In genomic region chr2:157627594-157628281, GRCh38 we compare ENCODE assay signal across 8 cellular contexts. TPM values are rescaled to one million over a fixed set of nuclear protein-coding genes. Genes with fewer than 3 reads are reported as not detected.
A peak's percentile ranks its signal among the peaks of the same experiment; 100 is the strongest.
DNase-seq lines count a peak whose midpoint lies in the region; ATAC-seq and TF ChIP-seq lines count a peak whose summit lies in the region.

No MANE protein-coding gene starts in this region.

- H3K4me3 ChIP-seq in IMR-90 (ENCODE audit: insufficient read depth, low read depth, low read length) (peak overlapping the region; percentile 33), fibroblast of the aortic adventitia (ENCODE audit: low read depth, low read length) (peak overlapping the region; percentile 48)

- peaks cover 12% of the 10 kb centered on the region for H3K27me3 ChIP-seq in IMR-90 (ENCODE audit: control insufficient read depth, insufficient read depth, low read length)

- H4K8ac ChIP-seq in IMR-90 (ENCODE audit: low read depth in 2 of 2, low read length in 2 of 2), result no peak overlapping the region

- H2AK9ac ChIP-seq in IMR-90 (replicated peaks; ENCODE audit: low read depth, low read length, poor library complexity), result peak overlapping the region; percentile 23

- TF ChIP-seq POLR2A in IMR-90 (IDR thresholded peaks at IDR 0.05; ENCODE audit: low read depth, low read length), result no peak

- no peak overlapping the region for H4K91ac ChIP-seq in IMR-90 (ENCODE audit: insufficient read depth, low read depth, low read length)

- H3K79me1 ChIP-seq in IMR-90 (ENCODE audit: low read depth in 1 of 2, low read length in 2 of 2), result no peaks in the 10 kb centered on the region

- H3K18ac ChIP-seq in IMR-90 (ENCODE audit: low read depth, low read length), result no peak overlapping the region

- intact Hi-C loops in IMR-90 (cut with micrococcal nuclease), result loop anchor here (1.0 to 5.0 kb wide), 3 partner anchors 120 to 383 kb away; partner anchors contain the start of gene ACVR1

- H2AK5ac ChIP-seq in IMR-90 (ENCODE audit: low read depth, low read length), result no peak overlapping the region

- in situ Hi-C loops in IMR-90 (cut with MboI; ENCODE audit: low sequenced_read_pairs), result loop anchor here (25.0 kb wide), 1 partner anchor 385 kb away; no protein-coding TSS in a partner anchor

- H2BK5ac ChIP-seq in IMR-90 (ENCODE audit: low read depth, low read length, poor library complexity, severe bottlenecking), result no peak overlapping the region

- H4K20me1 ChIP-seq in IMR-90 (ENCODE audit: insufficient read depth, low read length), result no peaks in the 10 kb centered on the region

- CTCF ChIA-PET in IMR-90 (lab: Yijun Ruan, JAX), result interaction anchor here (0.5 to 1.5 kb wide), 2 partner anchors 8 to 57 kb away, joined by 3 to 7 read pairs; no protein-coding TSS in a partner anchor

- H3K23ac ChIP-seq in IMR-90 (ENCODE audit: low read depth, low read length), result no peak overlapping the region

- peak; percentile 13 for ATAC-seq in GM18511 (IDR thresholded peaks at IDR 0.05; ENCODE audit: unreplicated experiment)
- ATAC-seq in IMR-90 (ENCODE audit: low read depth), result no peak
- ATAC-seq in HG02610 (IDR thresholded peaks at IDR 0.05; ENCODE audit: unreplicated experiment), result no peak

- no peak for TF ChIP-seq RAD21 in IMR-90 (IDR thresholded peaks at IDR 0.05; ENCODE audit: low read length)

- no peaks in the 10 kb centered on the region for H3K9me3 ChIP-seq in IMR-90 (ENCODE audit: control insufficient read depth, insufficient read depth, low read length)

- H4K5ac ChIP-seq in IMR-90 (ENCODE audit: low read depth, low read length), result no peak overlapping the region

- no peak overlapping the region for H2BK15ac ChIP-seq in IMR-90 (ENCODE audit: low read depth, low read length)

- peaks cover 4% of the 10 kb centered on the region for H3K4me1 ChIP-seq in IMR-90 (ENCODE audit: control insufficient read depth, insufficient read depth, low read length)

- no TSS peak for BruUV-seq in IMR-90 (replicated peaks; lab: Mats Ljungman, UMichigan)

- H3K14ac ChIP-seq in IMR-90 (replicated peaks; ENCODE audit: low read depth, low read length), result no peak overlapping the region

- dilution Hi-C loops in IMR-90 (cut with HindIII; ENCODE audit: low sequenced_read_pairs, unreplicated experiment), result no loop called here

- no CpG with 5 or more reads among the region's 18 CpGs for WGBS in IMR-90 (ENCODE audit: extremely low coverage in 2 of 2, insufficient read length in 1 of 2), 2 experiments

- H3K9ac ChIP-seq in IMR-90 (ENCODE audit: low read depth, low read length), result no peak overlapping the region

- H3K27ac ChIP-seq in IMR-90 (ENCODE audit: insufficient read depth, low read length), result no peak overlapping the region

- no peak overlapping the region for H3K4ac ChIP-seq in IMR-90 (ENCODE audit: low read depth, low read length)

- H2BK20ac ChIP-seq in IMR-90 (ENCODE audit: low read depth, low read length), result no peak overlapping the region

- H2AFZ ChIP-seq in IMR-90 (replicated peaks; ENCODE audit: low read length, poor library complexity), result peak overlapping the region; percentile 75

- H3K4me2 ChIP-seq in IMR-90 (ENCODE audit: low read depth, low read length), result peak overlapping the region; percentile 86

- no peak overlapping the region for H3K56ac ChIP-seq in IMR-90 (ENCODE audit: extremely low read depth, insufficient read depth, low read length)

- TF ChIP-seq CTCF in IMR-90 (conservative IDR thresholded peaks at IDR 0.05; ENCODE audit: low read depth, low read length) (no peak), fibroblast of the aortic adventitia (IDR thresholded peaks at IDR 0.05; ENCODE audit: insufficient read depth, low read length) (no peak)

- H2BK120ac ChIP-seq in IMR-90 (ENCODE audit: low read depth, low read length), result no peak overlapping the region

- no peaks in the 10 kb centered on the region for H3K36me3 ChIP-seq in IMR-90 (ENCODE audit: control insufficient read depth, insufficient read depth, low read length)

- H3K9me1 ChIP-seq in IMR-90 (ENCODE audit: insufficient read depth, low read length), result no peaks in the 10 kb centered on the region

- DNase-seq in IMR-90 (peak; percentile 3), activated T-cell treated with anti-CD3 and anti-CD28 coated beads for 48 hours (ENCODE audit: low read depth) (peak; percentile 26), fibroblast of the aortic adventitia (ENCODE audit: low read depth) (peak; percentile 2), pons (ENCODE audit: low spot score) (peak; percentile 36), OCI-M2 (lab: John Stamatoyannopoulos, UW; ENCODE audit: unreplicated experiment) (no peak), Kasumi-1 (lab: John Stamatoyannopoulos, UW) (no peak)

- POLR2A ChIA-PET in IMR-90 (lab: Charles Lee; ENCODE audit: unreplicated experiment), result no interaction called here

TF ChIP-seq in IMR-90, 13 proteins besides CTCF, POLR2A, EP300 and RAD21:
- TF ChIP-seq ELK1 (IDR thresholded peaks at IDR 0.05; ENCODE audit: borderline replicate concordance, low read depth, low read length) (no peak), MAZ (IDR thresholded peaks at IDR 0.05; ENCODE audit: borderline replicate concordance, low read depth, low read length) (no peak), MXI1 (IDR thresholded peaks at IDR 0.05; ENCODE audit: borderline replicate concordance, low read depth, low read length) (no peak), BHLHE40 (IDR thresholded peaks at IDR 0.05; ENCODE audit: low read depth, low read length) (no peak), FOS (IDR thresholded peaks at IDR 0.05; ENCODE audit: low read depth, low read length) (no peak), CHD1 (IDR thresholded peaks at IDR 0.05; ENCODE audit: low read depth, low read length) (no peak), NFE2L2 (IDR thresholded peaks at IDR 0.05; ENCODE audit: low read depth, low read length) (no peak), MAFK (IDR thresholded peaks at IDR 0.05; ENCODE audit: low read depth, low read length) (no peak), SMC3 (IDR thresholded peaks at IDR 0.05; ENCODE audit: low read depth, low read length) (no peak)
TF ChIP-seq in IMR-90: peak in this region for 0.

RNA-seq across cellular contexts. Expression of gene ACVR1C, which starts 0.9 kb away (rescaled TPM):
- 0.18 and 0.28 TPM in 2 replicates for total RNA-seq in IMR-90 (2012; rRNA removed)
- polyA plus RNA-seq in IMR-90 (2012; rRNA removed), result 0.01 and 0.07 TPM in 2 replicates
- polyA plus RNA-seq in IMR-90 (2012; cell fraction: cytosol; rRNA removed), result 0.01 TPM in 1 of 2 replicates, not detected in the other
- polyA plus RNA-seq in IMR-90 (2012; cell fraction: nucleus; rRNA removed; ENCODE audit: low replicate concordance), result 0.01 and 0.10 TPM in 2 replicates
- 0.63 and 1.2 TPM in 2 replicates for total RNA-seq in fibroblast of the aortic adventitia (ENCODE audit: low replicate concordance)

Comparison
In these comparisons a context has a peak if more than half of its experiments do, and no peak if none do; other contexts are left out.
1. DNase-seq: peak in IMR-90 (single experiment), activated T-cell treated with anti-CD3 and anti-CD28 coated beads for 48 hours (single experiment), fibroblast of the aortic adventitia (single experiment) and pons (single experiment); none in OCI-M2 (single experiment) and Kasumi-1 (0 of 2).